Comparison of ENCODE assay signal across 28 cellular contexts in the genomic region with DNA sequence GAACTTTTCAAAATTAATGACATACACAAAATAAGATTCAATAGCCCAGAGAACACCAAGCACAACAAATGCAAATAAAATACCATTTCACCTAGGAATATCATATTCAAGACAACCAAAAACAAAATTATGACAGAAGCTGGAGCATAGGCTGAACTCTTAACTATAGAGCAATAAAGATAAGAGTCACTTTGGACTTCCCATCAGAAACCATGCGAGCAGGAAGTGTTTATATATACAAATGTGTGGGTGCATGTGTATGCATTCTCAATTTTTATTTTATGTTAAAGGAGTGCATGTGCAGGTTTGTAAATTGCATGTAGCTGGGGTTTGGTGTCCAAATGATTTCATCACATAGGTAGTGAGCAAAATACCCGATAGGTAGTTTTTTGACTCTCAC.
"Had no signal": no experiment of that assay in that cellular context is flagged by ENCODE, and none has a peak within 500 bp of the region (broad histone marks: within the 10 kb centered on the region; RNA-seq: fewer than 3 reads in every experiment).

No MANE protein-coding gene starts in this region.

- H3K36me3 ChIP-seq: neural progenitor cell, ovary, right lobe of liver, sigmoid colon, spleen, suprapubic skin, tibial artery, transverse colon, upper lobe of right lung, uterus had no signal

- H3K9me3 ChIP-seq: ovary, psoas muscle, right lobe of liver, testis, upper lobe of right lung had no signal

- DNase-seq: natural killer cell; occipital lobe; ovary; posterior cingulate gyrus; psoas muscle; right cardiac atrium; right lobe of liver; sigmoid colon; spleen; stimulated activated CD4-positive, alpha-beta T cell treated with anti-CD3 and anti-CD28 coated beads, Interleukin-12 subunit alpha, Interleukin-12 subunit beta, amount 100 ng/mL, for 4 hours; stimulated activated CD4-positive, alpha-beta T cell treated with anti-CD3 and anti-CD28 coated beads, Interleukin-1b, Interleukin-23, amount 100 ng/mL, for 48 hours; stimulated activated CD4-positive, alpha-beta T cell treated with anti-CD3 and anti-CD28 coated beads, Interleukin-4, amount 100 ng/mL, for 1 hour; stimulated activated CD4-positive, alpha-beta T cell treated with anti-CD3 and anti-CD28 coated beads, Interleukin-4, amount 100 ng/mL, for 4 hours; stimulated activated CD8-positive, alpha-beta memory T cell treated with anti-CD3 and anti-CD28 coated beads, Interleukin-4, amount 100 ng/mL, for 48 hours; stimulated activated naive CD4-positive, alpha-beta T cell; stimulated activated naive CD8-positive, alpha-beta T cell treated with anti-CD3 and anti-CD28 coated beads, Interleukin-15, amount 100 ng/mL, for 72 hours; stimulated activated naive CD8-positive, alpha-beta T cell treated with anti-CD3 and anti-CD28 coated beads, Interleukin-15, Interleukin-2, amounts not matched to agents 100 U/mL and 50 U/mL, for 24 hours; substantia nigra; testis; tibial artery; transverse colon; upper lobe of right lung; uterus had no signal

- H3K4me1 ChIP-seq: neural progenitor cell, parathyroid adenoma, psoas muscle, right lobe of liver, sigmoid colon, spleen, suprapubic skin, testis, tibial artery, transverse colon, upper lobe of right lung, uterus had no signal

- H3K4me3 ChIP-seq: neural progenitor cell, ovary, psoas muscle, right lobe of liver, sigmoid colon, smooth muscle cell, spleen, suprapubic skin, testis, tibial artery, transverse colon, upper lobe of right lung, uterus had no signal

- ATAC-seq: natural killer cell; psoas muscle; right cardiac atrium; right lobe of liver; stimulated activated memory B cell treated with anti-CD40 and anti-IgM and Interleukin-4, amounts not matched to agents 10 μg/mL and 1 μg/mL and 100 μg/mL, for 72 hours; stimulated activated naive CD8-positive, alpha-beta T cell treated with anti-CD3 and anti-CD28 coated beads, Interleukin-15, amount 100 ng/mL, for 72 hours; stimulated activated naive CD8-positive, alpha-beta T cell treated with anti-CD3 and anti-CD28 coated beads, Interleukin-15, Interleukin-2, amounts not matched to agents 100 U/mL and 50 U/mL, for 24 hours; upper lobe of right lung had no signal
